In genomic region chr10:129418826-129419225, GRCh38 we compare ENCODE assay signal across 19 cellular contexts. TPM values are rescaled to one million over a fixed set of nuclear protein-coding genes. Genes with fewer than 3 reads are reported as not detected.
DNase-seq lines count a peak whose midpoint lies in the region; ATAC-seq and TF ChIP-seq lines count a peak whose summit lies in the region.
"Had no signal": no experiment of that assay in that cellular context is flagged by ENCODE, and none has a peak within 500 bp of the region (broad histone marks: within the 10 kb centered on the region; RNA-seq: fewer than 3 reads in every experiment).

No MANE protein-coding gene starts in this region.

- H3K18ac ChIP-seq in mesenchymal stem cell (ENCODE audit: low read depth in 1 of 2, low read length in 2 of 2): peak overlapping the region in 1 of 2 experiments; percentile 25

- H3K9me3 ChIP-seq in mesenchymal stem cell (ENCODE audit: control insufficient read depth, low read length): no peaks in the 10 kb centered on the region
- H3K9me3 ChIP-seq in upper lobe of right lung: no peaks in the 10 kb centered on the region
- H3K9me3 ChIP-seq in tibial artery: no peaks in the 10 kb centered on the region
- H3K9me3 ChIP-seq: BLaER1 had no signal

- no peak overlapping the region for H3K23ac ChIP-seq in mesenchymal stem cell (ENCODE audit: low read length in 2 of 2)

- no peaks in the 10 kb centered on the region for H3K27me3 Mint-ChIP-seq in stimulated activated naive CD8-positive, alpha-beta T cell treated with anti-CD3 and anti-CD28 coated beads, Interleukin-15, amount 100 ng/mL, for 72 hours

- H2BK12ac ChIP-seq in mesenchymal stem cell (ENCODE audit: low read length in 2 of 2): no peak overlapping the region

- DNase-seq in stimulated activated naive CD8-positive, alpha-beta T cell treated with anti-CD3 and anti-CD28 coated beads, Interleukin-15, amount 100 ng/mL, for 72 hours: no peak
- no peak for DNase-seq in stimulated activated naive CD8-positive, alpha-beta T cell treated with anti-CD3 and anti-CD28 coated beads, Interleukin-15, Interleukin-2, amounts not matched to agents 100 U/mL and 50 U/mL, for 24 hours
- DNase-seq in mesenchymal stem cell (no peak), upper lobe of right lung (no peak), NCI-H1417 (lab: John Stamatoyannopoulos, UW) (no peak), tibial artery (no peak)
- DNase-seq in activated naive CD4-positive, alpha-beta T cell treated with anti-CD3 and anti-CD28 coated beads, Interleukin-2, amount 50 U/mL, for 16 hours: no peak
- DNase-seq: 8988T; CD4-positive, alpha-beta memory T cell; DMS153; DMS79; GF-D8; GM23248; H7; HFFc6 had no signal

- 98% methylated on average over 11 of the region's 11 CpGs for WGBS in mesenchymal stem cell

- peak; percentile 7 for ATAC-seq in stimulated activated naive CD8-positive, alpha-beta T cell treated with anti-CD3 and anti-CD28 coated beads, Interleukin-15, amount 100 ng/mL, for 72 hours
- ATAC-seq in stimulated activated naive CD8-positive, alpha-beta T cell treated with anti-CD3 and anti-CD28 coated beads, Interleukin-15, Interleukin-2, amounts not matched to agents 100 U/mL and 50 U/mL, for 24 hours: no peak
- peak; percentile 20 for ATAC-seq in upper lobe of right lung
- ATAC-seq: HCT116 had no signal

- H3K4ac ChIP-seq in mesenchymal stem cell (ENCODE audit: low read depth in 1 of 2, low read length in 2 of 2): no peak overlapping the region

- TF ChIP-seq CTCF in upper lobe of right lung (IDR thresholded peaks at IDR 0.05): no peak
- TF ChIP-seq CTCF in tibial artery (IDR thresholded peaks at IDR 0.05): no peak

- no peak overlapping the region for H3K4me2 ChIP-seq in mesenchymal stem cell (ENCODE audit: low read length, poor library complexity, severe bottlenecking)
- H3K4me2 ChIP-seq: BLaER1 had no signal

- no peak overlapping the region for H2AK5ac ChIP-seq in mesenchymal stem cell (ENCODE audit: low read length, severe bottlenecking)

- H3K9me3 Mint-ChIP-seq in stimulated activated naive CD8-positive, alpha-beta T cell treated with anti-CD3 and anti-CD28 coated beads, Interleukin-15, amount 100 ng/mL, for 72 hours: no peaks in the 10 kb centered on the region
- H3K9me3 Mint-ChIP-seq: CD4-positive, alpha-beta memory T cell had no signal

- H3K14ac ChIP-seq in mesenchymal stem cell (ENCODE audit: low read length in 2 of 2): no peak overlapping the region

- intact Hi-C loops in upper lobe of right lung (cut with DNase I): no loop called here
- intact Hi-C loops in tibial artery (cut with DNase I; ENCODE audit: low total_unique reads): no loop called here

- no peaks in the 10 kb centered on the region for H3K4me1 Mint-ChIP-seq in stimulated activated naive CD8-positive, alpha-beta T cell treated with anti-CD3 and anti-CD28 coated beads, Interleukin-15, amount 100 ng/mL, for 72 hours
- H3K4me1 Mint-ChIP-seq: CD14-positive monocyte; CD4-positive, alpha-beta memory T cell had no signal

- no peak overlapping the region for H2BK120ac ChIP-seq in mesenchymal stem cell (ENCODE audit: low read depth, low read length)

- no peak overlapping the region for H3K4me3 Mint-ChIP-seq in stimulated activated naive CD8-positive, alpha-beta T cell treated with anti-CD3 and anti-CD28 coated beads, Interleukin-15, amount 100 ng/mL, for 72 hours
- H3K4me3 Mint-ChIP-seq: CD14-positive monocyte; CD4-positive, alpha-beta memory T cell; HFFc6 had no signal

- no peak overlapping the region for H2AFZ ChIP-seq in mesenchymal stem cell (ENCODE audit: low read depth, low read length)
- H2AFZ ChIP-seq: GM23248 had no signal

- no peak overlapping the region for H3K27ac Mint-ChIP-seq in stimulated activated naive CD8-positive, alpha-beta T cell treated with anti-CD3 and anti-CD28 coated beads, Interleukin-15, amount 100 ng/mL, for 72 hours
- H3K27ac Mint-ChIP-seq: CD14-positive monocyte; CD4-positive, alpha-beta memory T cell; HFFc6 had no signal

- H3K4me3 ChIP-seq in mesenchymal stem cell (ENCODE audit: insufficient read depth in 1 of 2, low read depth in 1 of 2, low read length in 2 of 2) (no peak overlapping the region), upper lobe of right lung (no peak overlapping the region), tibial artery (no peak overlapping the region)
- H3K4me3 ChIP-seq: BLaER1, GM23248 had no signal

- peak overlapping the region; percentile 34 for H4K91ac ChIP-seq in mesenchymal stem cell (ENCODE audit: low read length)

- H4K8ac ChIP-seq in mesenchymal stem cell (ENCODE audit: low read length): no peak overlapping the region

- H3K27ac ChIP-seq in mesenchymal stem cell (ENCODE audit: low read length, poor library complexity, severe bottlenecking): no peak overlapping the region
- no peak overlapping the region for H3K27ac ChIP-seq in upper lobe of right lung
- H3K27ac ChIP-seq in tibial artery: no peak overlapping the region
- H3K27ac ChIP-seq: BLaER1, GM23248, HL-60 had no signal

- no peak overlapping the region for H3K9ac ChIP-seq in mesenchymal stem cell (ENCODE audit: low read length)
- H3K9ac ChIP-seq: BLaER1, GM23248 had no signal

- H3K4me1 ChIP-seq in mesenchymal stem cell (ENCODE audit: control insufficient read depth, insufficient read depth, low read depth, low read length) (peaks cover 2% of the 10 kb centered on the region), upper lobe of right lung (peaks cover 5% of the 10 kb centered on the region), tibial artery (no peaks in the 10 kb centered on the region)

- H3K27me3 ChIP-seq in mesenchymal stem cell (ENCODE audit: control insufficient read depth in 1 of 2, insufficient read depth in 1 of 2, low read length in 2 of 2) (peaks cover 0 to 3% of the 10 kb centered on the region in 2 experiments), upper lobe of right lung (no peaks in the 10 kb centered on the region), tibial artery (peaks cover 0 to 18% of the 10 kb centered on the region in 2 donors)
- H3K27me3 ChIP-seq: BLaER1 had no signal

- no peak overlapping the region for H2BK5ac ChIP-seq in mesenchymal stem cell (ENCODE audit: low read depth, low read length, poor library complexity, severe bottlenecking)

- no peaks in the 10 kb centered on the region for H3K36me3 ChIP-seq in mesenchymal stem cell (ENCODE audit: control insufficient read depth in 1 of 2, insufficient read depth in 2 of 2, low read depth in 1 of 2, low read length in 2 of 2)
- H3K36me3 ChIP-seq in upper lobe of right lung: no peaks in the 10 kb centered on the region
- H3K36me3 ChIP-seq in tibial artery: no peaks in the 10 kb centered on the region
- H3K36me3 ChIP-seq: BLaER1 had no signal

- H2BK15ac ChIP-seq in mesenchymal stem cell (ENCODE audit: low read depth, poor library complexity, severe bottlenecking): no peak overlapping the region

- no peaks in the 10 kb centered on the region for H3K79me1 ChIP-seq in mesenchymal stem cell (replicated peaks; ENCODE audit: low read length, poor library complexity, severe bottlenecking)

RNA-seq across cellular contexts. Expression of gene MGMT, which starts 48.2 kb away (rescaled TPM):
- polyA plus RNA-seq in mesenchymal stem cell (2013, experiment 1 of 2): 14.0 TPM
- polyA plus RNA-seq in mesenchymal stem cell (2013, experiment 2 of 2): 13.1 TPM
- 19.4 TPM for total RNA-seq in upper lobe of right lung
